8 cellular contexts compared by ENCODE assay signal in genomic region chr2:158968396-158969161, GRCh38. TPM values are rescaled to one million over a fixed set of nuclear protein-coding genes. Genes with fewer than 3 reads are reported as not detected.
DNase-seq lines count a peak whose midpoint lies in the region; ATAC-seq, FAIRE-seq and TF ChIP-seq lines count a peak whose summit lies in the region.

TANC1 (plus strand) TSS chr2:158968640; CDS start chr2:159065911, 97,271 bp downstream.

- intact Hi-C loops in lower leg skin (cut with DNase I; ENCODE audit: low total_unique reads), result no loop called here

- peak within 1 kb of the TSS in 4 of 11 experiments; percentile 6 to 26 (median 20); a peak in 4 of 22 replicates for H3K27ac ChIP-seq in BLaER1 treated with 17β-estradiol and CSF1 and Interleukin-3, amounts not matched to agents 10 nM and 100 nM

- H3K4me1 ChIP-seq in BLaER1 treated with 17β-estradiol and CSF1 and Interleukin-3, amounts not matched to agents 10 nM and 100 nM, result peaks cover 8 to 27% (median 18%) of the 10 kb centered on the region in 10 experiments; a peak in 19 of 20 replicates

- DNase-seq in GM19239 (ENCODE audit: insufficient read length, low spot score) (peak; percentile 65), NCI-H510A (lab: John Stamatoyannopoulos, UW) (peak; percentile 82), ecto neural progenitor cell (ENCODE audit: low spot score) (peak; percentile 95), lower leg skin (ENCODE audit: low spot score in 2 of 2) (peak; percentile 91 to 99)
- DNase-seq in activated CD4-positive, alpha-beta T cell treated with anti-CD3 and anti-CD28 coated beads, Interleukin-2, amount 50 U/mL, for 1 hour, result peak; percentile 30
- DNase-seq in stimulated activated CD4-positive, alpha-beta T cell treated with anti-CD3 and anti-CD28 coated beads, Interleukin-4, amount 100 ng/mL, for 4 hours, result peak; percentile 28 to 55

- H3K4me3 ChIP-seq in BLaER1 treated with 17β-estradiol and CSF1 and Interleukin-3, amounts not matched to agents 10 nM and 100 nM, result peak within 1 kb of the TSS; percentile 59 to 80 (median 72)
- peak within 1 kb of the TSS; percentile 56 for H3K4me3 ChIP-seq in lower leg skin (ENCODE audit: low read depth, poor library complexity, severe bottlenecking)

- no peak for FAIRE-seq in GM19239 (lab: Jason Lieb, UNC)

- peak; percentile 91 for ATAC-seq in HG03354 (IDR thresholded peaks at IDR 0.05; ENCODE audit: poor library complexity, severe bottlenecking, unreplicated experiment)

- peak within 1 kb of the TSS; percentile 53 to 79 (median 71) for H3K9ac ChIP-seq in BLaER1 treated with 17β-estradiol and CSF1 and Interleukin-3, amounts not matched to agents 10 nM and 100 nM

- peaks cover 69 to 94% (median 87%) of the 10 kb centered on the region in 11 experiments for H3K27me3 ChIP-seq in BLaER1 treated with 17β-estradiol and CSF1 and Interleukin-3, amounts not matched to agents 10 nM and 100 nM

- WGBS in lower leg skin, 2 donors, result 0 to 1% methylated on average over 28 to 70 of the region's 92 CpGs

- H3K9me3 ChIP-seq in BLaER1 treated with 17β-estradiol and CSF1 and Interleukin-3, amounts not matched to agents 10 nM and 100 nM (replicated peaks in 1 of 11), result no peaks in the 10 kb centered on the region

- no peaks in the 10 kb centered on the region for H3K36me3 ChIP-seq in BLaER1 treated with 17β-estradiol and CSF1 and Interleukin-3, amounts not matched to agents 10 nM and 100 nM

- TF ChIP-seq POLR2A in lower leg skin (IDR thresholded peaks at IDR 0.05), result peak in 1 of 2 donors; percentile 65

- peak within 1 kb of the TSS; percentile 95 to 100 (median 99) for H3K4me2 ChIP-seq in BLaER1 treated with 17β-estradiol and CSF1 and Interleukin-3, amounts not matched to agents 10 nM and 100 nM

- H4K20me1 ChIP-seq in BLaER1 treated with 17β-estradiol and CSF1 and Interleukin-3, amounts not matched to agents 10 nM and 100 nM, result peaks cover 0 to 22% (median 5%) of the 10 kb centered on the region in 11 experiments; a peak in 7 of 22 replicates

- no peak for TF ChIP-seq CTCF in lower leg skin (IDR thresholded peaks at IDR 0.05)

RNA-seq across cellular contexts. Expression of gene TANC1, which starts in this region (rescaled TPM):
- total RNA-seq in lower leg skin, result 100 to 1,000 TPM in 2 of 4 donors, 10 to 100 TPM in 2; 65.8 to 111 (median 93.6) TPM

Comparison
In these comparisons a context has a peak if more than half of its experiments do, and no peak if none do; other contexts are left out.
1. DNase-seq: peak in every context shown above with its lines; median percentile 95 in ecto neural progenitor cell; 95 in lower leg skin; 82 in NCI-H510A; 65 in GM19239; 42 in stimulated activated CD4-positive, alpha-beta T cell treated with anti-CD3 and anti-CD28 coated beads, Interleukin-4, amount 100 ng/mL, for 4 hours; 30 in activated CD4-positive, alpha-beta T cell treated with anti-CD3 and anti-CD28 coated beads, Interleukin-2, amount 50 U/mL, for 1 hour.